Comparison of ENCODE assay signal across 28 cellular contexts in the genomic region with DNA sequence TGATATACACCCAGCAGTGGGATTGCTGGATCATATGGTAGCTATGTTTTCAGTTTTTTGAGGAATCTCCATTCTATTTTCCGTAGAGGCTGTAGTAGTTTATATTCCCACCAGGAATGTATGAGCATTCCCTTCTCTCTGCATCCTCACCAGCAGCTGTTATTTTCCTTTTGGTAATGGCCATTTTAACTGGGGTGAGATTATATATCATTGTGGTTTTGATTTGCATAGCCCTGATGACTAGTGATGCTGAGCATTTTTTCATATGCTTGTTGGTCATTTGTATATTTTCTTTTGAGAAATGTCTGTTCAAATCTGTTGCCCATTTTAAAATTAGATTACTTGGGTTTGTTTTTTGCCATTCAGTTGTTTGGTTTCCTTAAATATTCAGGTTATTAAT. TPM values are rescaled to one million over a fixed set of nuclear protein-coding genes. Genes with fewer than 3 reads are reported as not detected.
"Had no signal": no experiment of that assay in that cellular context is flagged by ENCODE, and none has a peak within 500 bp of the region (broad histone marks: within the 10 kb centered on the region; RNA-seq: fewer than 3 reads in every experiment).

No MANE protein-coding gene starts in this region.

- H3K4me2 ChIP-seq: hepatocyte had no signal

- H3K79me2 ChIP-seq: hepatocyte, parathyroid adenoma had no signal

- H3K27ac Mint-ChIP-seq: activated B cell treated with CpG ODN at 0.5 μM for 24 hours; activated CD4-positive, alpha-beta T cell treated with anti-CD3 and anti-CD28 coated beads for 36 hours; activated CD8-positive, alpha-beta memory T cell treated with anti-CD3 and anti-CD28 coated beads, Interleukin-2, amount 10 ng/mL, durations not matched to agents 7 days and 5 days; activated CD8-positive, alpha-beta T cell treated with anti-CD3 and anti-CD28 coated beads, Interleukin-2, amount 10 ng/mL, durations not matched to agents 7 days and 5 days; activated naive CD8-positive, alpha-beta T cell; effector memory CD8-positive, alpha-beta T cell; mesothelial cell of epicardium; naive thymus-derived CD8-positive, alpha-beta T cell; T-helper 2 cell treated with Interferon-gamma antibody and Interleukin-4, amounts not matched to agents 5 μg/mL and 100 μg/mL, for 36 hours had no signal

- H2AFZ ChIP-seq: hepatocyte, parathyroid adenoma had no signal

- H3K4me3 ChIP-seq: adrenal gland, gastrocnemius medialis, hepatocyte, psoas muscle, spleen, tibial nerve had no signal

- H3K36me3 ChIP-seq: adrenal gland, gastrocnemius medialis, spleen, tibial nerve had no signal

- H3K9ac ChIP-seq: parathyroid adenoma had no signal

- H3K36me3 Mint-ChIP-seq: activated CD8-positive, alpha-beta memory T cell treated with anti-CD3 and anti-CD28 coated beads, Interleukin-2, amount 10 ng/mL, durations not matched to agents 7 days and 5 days; activated naive CD8-positive, alpha-beta T cell had no signal

- H3K9me3 Mint-ChIP-seq: T-helper 2 cell treated with Interferon-gamma antibody and Interleukin-4, amounts not matched to agents 5 μg/mL and 100 μg/mL, for 36 hours had no signal

- H3K4me1 Mint-ChIP-seq: activated B cell treated with CpG ODN at 0.5 μM for 24 hours; activated CD4-positive, alpha-beta T cell treated with anti-CD3 and anti-CD28 coated beads for 36 hours; activated CD8-positive, alpha-beta memory T cell treated with anti-CD3 and anti-CD28 coated beads, Interleukin-2, amount 10 ng/mL, durations not matched to agents 7 days and 5 days; naive thymus-derived CD8-positive, alpha-beta T cell; neural crest cell had no signal

- H3K4me3 Mint-ChIP-seq: activated B cell treated with CpG ODN at 0.5 μM for 24 hours; activated CD4-positive, alpha-beta T cell treated with anti-CD3 and anti-CD28 coated beads for 36 hours; activated CD8-positive, alpha-beta memory T cell treated with anti-CD3 and anti-CD28 coated beads, Interleukin-2, amount 10 ng/mL, durations not matched to agents 7 days and 5 days; activated CD8-positive, alpha-beta T cell treated with anti-CD3 and anti-CD28 coated beads, Interleukin-2, amount 10 ng/mL, durations not matched to agents 7 days and 5 days; activated naive CD8-positive, alpha-beta T cell; effector memory CD8-positive, alpha-beta T cell; mesothelial cell of epicardium; naive thymus-derived CD8-positive, alpha-beta T cell; neural crest cell; T-helper 2 cell treated with Interferon-gamma antibody and Interleukin-4, amounts not matched to agents 5 μg/mL and 100 μg/mL, for 36 hours had no signal

- H3K9me3 ChIP-seq: gastrocnemius medialis, psoas muscle had no signal

- DNase-seq: activated B cell treated with CpG ODN at 0.5 μM for 24 hours; activated CD4-positive, alpha-beta T cell treated with anti-CD3 and anti-CD28 coated beads for 36 hours; activated CD8-positive, alpha-beta memory T cell treated with anti-CD3 and anti-CD28 coated beads, Interleukin-2, amount 10 ng/mL, durations not matched to agents 7 days and 5 days; activated CD8-positive, alpha-beta T cell treated with anti-CD3 and anti-CD28 coated beads, Interleukin-2, amount 10 ng/mL, durations not matched to agents 7 days and 5 days; activated naive CD4-positive, alpha-beta T cell; activated T-cell treated with anti-CD3 and anti-CD28 coated beads, Interleukin-2, amount 50 U/mL, for 48 hours; adrenal gland; caudate nucleus; cortex of kidney; effector memory CD8-positive, alpha-beta T cell; gastrocnemius medialis; glutamatergic neuron; kidney; left colon; mammary epithelial cell; naive thymus-derived CD8-positive, alpha-beta T cell; occipital lobe; psoas muscle; spleen; stimulated activated naive CD4-positive, alpha-beta T cell treated with Interleukin-2 at 50 U/mL for 16 hours; T-helper 1 cell had no signal

- H3K4me1 ChIP-seq: adrenal gland, gastrocnemius medialis, parathyroid adenoma, psoas muscle, spleen, tibial nerve had no signal

- ATAC-seq: activated CD4-positive, alpha-beta T cell treated with anti-CD3 and anti-CD28 coated beads for 36 hours; activated CD8-positive, alpha-beta memory T cell treated with anti-CD3 and anti-CD28 coated beads, Interleukin-2, amount 10 ng/mL, durations not matched to agents 7 days and 5 days; activated CD8-positive, alpha-beta T cell treated with anti-CD3 and anti-CD28 coated beads, Interleukin-2, amount 10 ng/mL, durations not matched to agents 7 days and 5 days; effector memory CD8-positive, alpha-beta T cell; gastrocnemius medialis; left colon; naive thymus-derived CD8-positive, alpha-beta T cell; psoas muscle had no signal

- H3K27ac ChIP-seq: adrenal gland, gastrocnemius medialis, hepatocyte, parathyroid adenoma, psoas muscle, spleen, tibial nerve had no signal

- H3K27me3 ChIP-seq: adrenal gland, gastrocnemius medialis, hepatocyte, tibial nerve had no signal

RNA-seq across cellular contexts. Expression of gene PPIC, which starts 11.2 kb away (rescaled TPM):
- total RNA-seq: activated B cell treated with CpG ODN at 0.5 μM for 24 hours; activated CD4-positive, alpha-beta T cell treated with anti-CD3 and anti-CD28 coated beads for 36 hours; activated CD8-positive, alpha-beta memory T cell treated with anti-CD3 and anti-CD28 coated beads, Interleukin-2, amount 10 ng/mL, durations not matched to agents 7 days and 5 days; activated CD8-positive, alpha-beta T cell treated with anti-CD3 and anti-CD28 coated beads, Interleukin-2, amount 10 ng/mL, durations not matched to agents 7 days and 5 days; naive thymus-derived CD8-positive, alpha-beta T cell had no signal
- polyA plus RNA-seq: naive thymus-derived CD8-positive, alpha-beta T cell had no signal

RNA-seq across cellular contexts. Expression of gene PRDM6, which starts 41.3 kb away (rescaled TPM):
- total RNA-seq: activated B cell treated with CpG ODN at 0.5 μM for 24 hours; activated CD4-positive, alpha-beta T cell treated with anti-CD3 and anti-CD28 coated beads for 36 hours; activated CD8-positive, alpha-beta memory T cell treated with anti-CD3 and anti-CD28 coated beads, Interleukin-2, amount 10 ng/mL, durations not matched to agents 7 days and 5 days; activated CD8-positive, alpha-beta T cell treated with anti-CD3 and anti-CD28 coated beads, Interleukin-2, amount 10 ng/mL, durations not matched to agents 7 days and 5 days; naive thymus-derived CD8-positive, alpha-beta T cell had no signal
- polyA plus RNA-seq: naive thymus-derived CD8-positive, alpha-beta T cell had no signal
